Comparison of ENCODE assay signal across 22 cellular contexts in the genomic region with DNA sequence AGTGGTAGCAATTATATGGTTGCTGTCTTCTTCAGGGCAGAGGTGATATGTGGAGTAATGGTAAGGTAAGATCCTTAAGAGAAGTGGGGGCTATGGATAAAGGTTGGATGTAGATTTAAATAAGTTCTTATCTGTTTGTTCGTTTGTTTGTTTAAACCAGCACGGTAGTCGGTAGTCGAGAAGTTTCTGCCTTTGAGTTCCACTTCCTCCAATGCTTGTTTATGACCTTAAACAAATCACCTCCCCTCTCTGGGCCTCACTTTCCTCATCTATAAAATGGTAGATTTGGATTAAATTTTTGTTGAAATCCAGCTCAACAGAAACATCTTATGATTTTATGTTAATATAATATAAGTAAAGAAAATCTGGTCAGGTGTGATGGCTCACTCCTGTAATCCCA. TPM values are rescaled to one million over a fixed set of nuclear protein-coding genes. Genes with fewer than 3 reads are reported as not detected.
DNase-seq lines count a peak whose midpoint lies in the region; ATAC-seq, FAIRE-seq and TF ChIP-seq lines count a peak whose summit lies in the region.
"Had no signal": no experiment of that assay in that cellular context is flagged by ENCODE, and none has a peak within 500 bp of the region (broad histone marks: within the 10 kb centered on the region; RNA-seq: fewer than 3 reads in every experiment).

No MANE protein-coding gene starts in this region.

- CTCF ChIA-PET in activated B cell treated with CpG ODN at 0.5 μM for 24 hours (lab: Charles Lee) (no interaction called here), RWPE1 (lab: Yijun Ruan, JAX) (interaction anchor here (1.1 to 2.0 kb wide), 2 partner anchors 11 to 89 kb away, joined by 3 to 7 read pairs; a partner anchor contains a TSS)

- POLR2A ChIA-PET in activated B cell treated with CpG ODN at 0.5 μM for 24 hours (lab: Charles Lee) = interaction anchor here (1.0 to 1.3 kb wide), 2 partner anchors 10 to 24 kb away, joined by 3 read pairs; no protein-coding TSS in a partner anchor
- POLR2A ChIA-PET in naive thymus-derived CD8-positive, alpha-beta T cell (lab: Charles Lee) = no interaction called here
- POLR2A ChIA-PET in RWPE1 (lab: Yijun Ruan, JAX; ENCODE audit: low non-redundant PET) = no interaction called here

- no peak for TF ChIP-seq CTCF in OCI-LY1 (IDR thresholded peaks at IDR 0.05; ENCODE audit: low read length)
- TF ChIP-seq CTCF in activated B cell treated with CpG ODN at 0.5 μM for 24 hours (IDR thresholded peaks at IDR 0.05) = no peak
- TF ChIP-seq CTCF in RWPE1 (conservative IDR thresholded peaks at IDR 0.05; ENCODE audit: low read depth) = no peak

- H3F3A ChIP-seq in OCI-LY1 (ENCODE audit: insufficient read depth, low read length) = no peaks in the 10 kb centered on the region

- H3K27ac ChIP-seq in OCI-LY1 (ENCODE audit: low read depth, low read length, poor library complexity, severe bottlenecking) (peak overlapping the region; percentile 41), RWPE1 (no peak overlapping the region)
- H3K27ac ChIP-seq: BLaER1, C4-2B had no signal

- H2AFZ ChIP-seq in OCI-LY1 (ENCODE audit: low read length) = 0 out of 2 replicates have a peak overlapping the region, but pooled peaks have one; percentile 27

- H3K4me3 Mint-ChIP-seq in activated B cell treated with CpG ODN at 0.5 μM for 24 hours = no peak overlapping the region
- peak overlapping the region; percentile 10 for H3K4me3 Mint-ChIP-seq in stimulated activated memory B cell treated with anti-CD40 and anti-IgM and Interleukin-4, amounts not matched to agents 10 μg/mL and 1 μg/mL and 100 μg/mL, for 72 hours
- H3K4me3 Mint-ChIP-seq in naive thymus-derived CD8-positive, alpha-beta T cell = no peak overlapping the region
- H3K4me3 Mint-ChIP-seq: CD4-positive, CD25-positive, alpha-beta regulatory T cell; CD8-positive, alpha-beta T cell; HFFc6 had no signal

- no peaks in the 10 kb centered on the region for H3K27me3 ChIP-seq in OCI-LY1 (ENCODE audit: insufficient read depth, low read length)
- H3K27me3 ChIP-seq: BLaER1 had no signal

- H3K9me3 ChIP-seq in OCI-LY1 (ENCODE audit: low read length) = no peaks in the 10 kb centered on the region
- H3K9me3 ChIP-seq: BLaER1, Caco-2, HAP-1 had no signal

- H3K36me3 Mint-ChIP-seq in activated B cell treated with CpG ODN at 0.5 μM for 24 hours (ENCODE audit: low read depth) = no peaks in the 10 kb centered on the region
- peaks cover 34% of the 10 kb centered on the region for H3K36me3 Mint-ChIP-seq in stimulated activated memory B cell treated with anti-CD40 and anti-IgM and Interleukin-4, amounts not matched to agents 10 μg/mL and 1 μg/mL and 100 μg/mL, for 72 hours
- no peaks in the 10 kb centered on the region for H3K36me3 Mint-ChIP-seq in naive thymus-derived CD8-positive, alpha-beta T cell
- H3K36me3 Mint-ChIP-seq: CD4-positive, CD25-positive, alpha-beta regulatory T cell; CD8-positive, alpha-beta T cell had no signal

- H3K4me3 ChIP-seq in OCI-LY1 (ENCODE audit: low read depth, low read length, poor library complexity, severe bottlenecking) = no peak overlapping the region
- H3K4me3 ChIP-seq: BLaER1, GM12878, HAP-1 had no signal

- peak; percentile 34 for ATAC-seq in activated B cell treated with CpG ODN at 0.5 μM for 24 hours (ENCODE audit: low read depth)
- ATAC-seq in stimulated activated memory B cell treated with anti-CD40 and anti-IgM and Interleukin-4, amounts not matched to agents 10 μg/mL and 1 μg/mL and 100 μg/mL, for 72 hours = no peak
- ATAC-seq in naive thymus-derived CD8-positive, alpha-beta T cell = no peak
- ATAC-seq: CD8-positive, alpha-beta T cell; GM12878 had no signal

- H3K9me3 Mint-ChIP-seq in activated B cell treated with CpG ODN at 0.5 μM for 24 hours = no peaks in the 10 kb centered on the region
- no peaks in the 10 kb centered on the region for H3K9me3 Mint-ChIP-seq in stimulated activated memory B cell treated with anti-CD40 and anti-IgM and Interleukin-4, amounts not matched to agents 10 μg/mL and 1 μg/mL and 100 μg/mL, for 72 hours
- H3K9me3 Mint-ChIP-seq in naive thymus-derived CD8-positive, alpha-beta T cell = no peaks in the 10 kb centered on the region
- H3K9me3 Mint-ChIP-seq: CD4-positive, CD25-positive, alpha-beta regulatory T cell; CD8-positive, alpha-beta T cell; HFFc6 had no signal

- peak overlapping the region; percentile 24 for H3K27ac Mint-ChIP-seq in activated B cell treated with CpG ODN at 0.5 μM for 24 hours
- peak overlapping the region; percentile 53 for H3K27ac Mint-ChIP-seq in stimulated activated memory B cell treated with anti-CD40 and anti-IgM and Interleukin-4, amounts not matched to agents 10 μg/mL and 1 μg/mL and 100 μg/mL, for 72 hours
- H3K27ac Mint-ChIP-seq in naive thymus-derived CD8-positive, alpha-beta T cell = no peak overlapping the region
- H3K27ac Mint-ChIP-seq: CD8-positive, alpha-beta T cell; HFFc6 had no signal

- no peaks in the 10 kb centered on the region for H4K20me1 ChIP-seq in OCI-LY1 (ENCODE audit: insufficient read depth, low read length)
- H4K20me1 ChIP-seq: BLaER1 had no signal

- TF ChIP-seq POLR2A in GM12891 (IDR thresholded peaks at IDR 0.05; ENCODE audit: low read depth, low read length) = no peak

- peak overlapping the region; percentile 30; the same call in 1 of the 2 replicates for H3K4me2 ChIP-seq in OCI-LY1 (ENCODE audit: low read length)

- no peaks in the 10 kb centered on the region for H3K9me2 ChIP-seq in OCI-LY1 (ENCODE audit: low read depth, low read length)

- H3K79me2 ChIP-seq in OCI-LY1 (ENCODE audit: insufficient read depth, low read length) = no peaks in the 10 kb centered on the region

- no peaks in the 10 kb centered on the region for H3K27me3 Mint-ChIP-seq in activated B cell treated with CpG ODN at 0.5 μM for 24 hours
- H3K27me3 Mint-ChIP-seq in stimulated activated memory B cell treated with anti-CD40 and anti-IgM and Interleukin-4, amounts not matched to agents 10 μg/mL and 1 μg/mL and 100 μg/mL, for 72 hours = no peaks in the 10 kb centered on the region
- H3K27me3 Mint-ChIP-seq in naive thymus-derived CD8-positive, alpha-beta T cell = no peaks in the 10 kb centered on the region

- intact Hi-C loops in activated B cell treated with CpG ODN at 0.5 μM for 24 hours (cut with micrococcal nuclease) = no loop called here

- H3K36me3 ChIP-seq in OCI-LY1 (ENCODE audit: insufficient read depth, low read length) = peaks cover 17% of the 10 kb centered on the region; the same call in 1 of the 2 replicates
- H3K36me3 ChIP-seq: BLaER1, HAP-1 had no signal

- peaks cover 18% of the 10 kb centered on the region for H3K4me1 Mint-ChIP-seq in activated B cell treated with CpG ODN at 0.5 μM for 24 hours
- peaks cover 28% of the 10 kb centered on the region for H3K4me1 Mint-ChIP-seq in stimulated activated memory B cell treated with anti-CD40 and anti-IgM and Interleukin-4, amounts not matched to agents 10 μg/mL and 1 μg/mL and 100 μg/mL, for 72 hours
- H3K4me1 Mint-ChIP-seq in naive thymus-derived CD8-positive, alpha-beta T cell = peaks cover 7 to 26% (median 20%) of the 10 kb centered on the region in 4 donors
- H3K4me1 Mint-ChIP-seq: CD4-positive, CD25-positive, alpha-beta regulatory T cell had no signal

- no peak overlapping the region; the same call in 1 of the 2 replicates for H3K9ac ChIP-seq in OCI-LY1 (ENCODE audit: low read length)
- H3K9ac ChIP-seq: BLaER1 had no signal

- DNase-seq in GM12891 (ENCODE audit: insufficient read length, low spot score) = no peak
- no peak for DNase-seq in activated B cell treated with CpG ODN at 0.5 μM for 24 hours
- no peak for DNase-seq in medulla oblongata (ENCODE audit: extremely low spot score)
- DNase-seq in naive thymus-derived CD8-positive, alpha-beta T cell = no peak
- DNase-seq in RWPE1 (ENCODE audit: low spot score) = no peak
- DNase-seq: Caco-2; CD4-positive, CD25-positive, alpha-beta regulatory T cell; CD8-positive, alpha-beta T cell; DMS153; DMS79; EL; GDM1; GOT3; HFFc6 had no signal

- H3K4me1 ChIP-seq in OCI-LY1 (ENCODE audit: insufficient read depth, low read length, severe bottlenecking) = peaks cover 25% of the 10 kb centered on the region
- H3K4me1 ChIP-seq: Caco-2 had no signal

- no peak for FAIRE-seq in GM12891 (lab: Jason Lieb, UNC)
- FAIRE-seq: GM18507, H54 had no signal

TF ChIP-seq in GM12891, 5 proteins besides CTCF, POLR2A, EP300 and RAD21:
- TF ChIP-seq POU2F2 (IDR thresholded peaks at IDR 0.05; ENCODE audit: low read depth, low read length) = no peak
- no peak for TF ChIP-seq PAX5 (IDR thresholded peaks at IDR 0.05; ENCODE audit: insufficient read depth, low read length, severe bottlenecking)
- TF ChIP-seq TAF1 (IDR thresholded peaks at IDR 0.05; ENCODE audit: low read depth, low read length) = no peak
- no peak for TF ChIP-seq POLR2AphosphoS5 (IDR thresholded peaks at IDR 0.05; ENCODE audit: low read depth, low read length)
- peak; percentile 61; the same call in 1 of the 2 replicates for TF ChIP-seq SPI1 (IDR thresholded peaks at IDR 0.05; ENCODE audit: low read depth, low read length)
TF ChIP-seq in GM12891: peak in this region for 1.

RNA-seq across cellular contexts. Expression of a gene that starts 11.8 kb away (rescaled TPM):
- 6.0 TPM for polyA plus RNA-seq in GM12891 (2012; ENCODE audit: low read depth, missing spikeins)
- 4.2 and 4.3 TPM in 2 replicates for total RNA-seq in activated B cell treated with CpG ODN at 0.5 μM for 24 hours
- 1 to 10 TPM; 1.3 to 1.6 TPM for total RNA-seq in naive thymus-derived CD8-positive, alpha-beta T cell
- polyA plus RNA-seq in naive thymus-derived CD8-positive, alpha-beta T cell = 1 to 10 TPM in 2 of 3 donors, under 1 TPM in 1; 0.41 to 4.0 (median 1.1) TPM
- polyA plus RNA-seq: CD4-positive, CD25-positive, alpha-beta regulatory T cell had no signal

RNA-seq across cellular contexts. Expression of a gene that starts 59.1 kb away (rescaled TPM):
- 117 TPM for polyA plus RNA-seq in GM12891 (2012; ENCODE audit: low read depth, missing spikeins)
- 58.4 and 63.2 TPM in 2 replicates for total RNA-seq in activated B cell treated with CpG ODN at 0.5 μM for 24 hours
- total RNA-seq in naive thymus-derived CD8-positive, alpha-beta T cell = 10 to 100 TPM; 27.5 to 31.8 TPM
- 10 to 100 TPM; 54.8 to 84.8 (median 64.9) TPM for polyA plus RNA-seq in naive thymus-derived CD8-positive, alpha-beta T cell

Comparison
In these comparisons a context has a peak if more than half of its experiments do, and no peak if none do; other contexts are left out.
1. H3K27ac Mint-ChIP-seq: peak in activated B cell treated with CpG ODN at 0.5 μM for 24 hours (single experiment) and stimulated activated memory B cell treated with anti-CD40 and anti-IgM and Interleukin-4, amounts not matched to agents 10 μg/mL and 1 μg/mL and 100 μg/mL, for 72 hours (single experiment); none in naive thymus-derived CD8-positive, alpha-beta T cell (0 of 10).